8 cellular contexts compared by ENCODE assay signal in the genomic region with DNA sequence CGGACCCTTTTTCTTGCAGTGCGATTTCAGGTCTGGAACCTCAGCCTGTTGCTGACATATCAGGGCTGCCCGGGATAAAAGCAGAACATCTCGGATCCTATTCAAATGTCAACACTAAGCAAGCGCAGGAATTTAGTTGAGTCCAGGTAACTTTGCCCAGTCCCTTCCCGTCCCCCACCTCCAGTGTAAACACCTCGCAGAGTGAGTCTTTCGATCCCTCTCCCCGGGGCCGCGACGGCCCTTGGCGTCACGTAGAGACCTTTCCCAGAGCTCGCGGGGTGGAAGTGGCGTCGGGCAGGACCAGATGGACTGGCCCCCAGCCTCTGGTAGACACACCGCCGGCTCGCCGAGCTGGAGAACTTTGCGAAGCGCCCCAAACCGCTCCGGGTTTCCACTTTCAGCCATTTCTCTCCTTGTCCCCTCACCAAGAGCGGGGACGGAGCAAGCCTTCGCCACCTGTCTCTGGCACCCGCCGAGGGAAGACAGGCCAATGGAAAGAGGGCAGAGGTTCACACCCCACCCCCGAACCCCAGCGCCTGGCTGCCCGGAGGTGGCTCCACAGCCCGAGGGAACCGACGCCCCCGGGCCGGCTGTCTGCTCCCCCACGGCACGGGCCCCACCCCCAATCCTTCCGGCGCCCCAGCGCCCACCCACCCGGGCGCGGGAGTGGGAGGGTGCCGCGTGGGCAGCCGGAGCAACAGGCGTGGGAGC. TPM values are rescaled to one million over a fixed set of nuclear protein-coding genes. Genes with fewer than 3 reads are reported as not detected.
DNase-seq lines count a peak whose midpoint lies in the region; ATAC-seq lines count a peak whose summit lies in the region.

No MANE protein-coding gene starts in this region.

- H3K36me3 Mint-ChIP-seq in activated T-helper 17 cell treated with anti-CD3 and anti-CD28 coated beads, Interleukin-2, amount 50 U/mL, for 72 hours (ENCODE audit: low read depth) = no peaks in the 10 kb centered on the region
- no peaks in the 10 kb centered on the region for H3K36me3 Mint-ChIP-seq in stimulated activated naive CD8-positive, alpha-beta T cell treated with anti-CD3 and anti-CD28 coated beads, Interleukin-15, Interleukin-2, amounts not matched to agents 100 ng/mL and 50 ng/mL, for 24 hours (ENCODE audit: low read depth)

- H3K27me3 Mint-ChIP-seq in activated T-helper 17 cell treated with anti-CD3 and anti-CD28 coated beads, Interleukin-2, amount 50 U/mL, for 72 hours = peaks cover 58% of the 10 kb centered on the region
- peaks cover 76% of the 10 kb centered on the region for H3K27me3 Mint-ChIP-seq in stimulated activated naive CD8-positive, alpha-beta T cell treated with anti-CD3 and anti-CD28 coated beads, Interleukin-15, Interleukin-2, amounts not matched to agents 100 ng/mL and 50 ng/mL, for 24 hours

- H3K27ac Mint-ChIP-seq in activated T-helper 17 cell treated with anti-CD3 and anti-CD28 coated beads, Interleukin-2, amount 50 U/mL, for 72 hours = no peak overlapping the region
- H3K27ac Mint-ChIP-seq in stimulated activated naive CD8-positive, alpha-beta T cell treated with anti-CD3 and anti-CD28 coated beads, Interleukin-15, Interleukin-2, amounts not matched to agents 100 ng/mL and 50 ng/mL, for 24 hours = no peak overlapping the region

- DNase-seq in NCI-H1417 (lab: John Stamatoyannopoulos, UW) (peak in 2 of 3 experiments; percentile 68 to 70), NCI-H1417 treated with DMSO at 0.1 percent for 48 hours (lab: John Stamatoyannopoulos, UW) (no peak), iPS-NIHi7 (ENCODE audit: extremely low spot score) (peak; percentile 50), mucosa of gallbladder (ENCODE audit: low spot score) (no peak), NCI-H2029 (lab: John Stamatoyannopoulos, UW) (no peak), NCI-H524 treated with DMSO at 0.1 percent for 48 hours (lab: John Stamatoyannopoulos, UW) (no peak)

- ATAC-seq in activated T-helper 17 cell treated with anti-CD3 and anti-CD28 coated beads, Interleukin-2, amount 50 U/mL, for 72 hours (replicated peaks) = no peak

- H3K4me3 Mint-ChIP-seq in activated T-helper 17 cell treated with anti-CD3 and anti-CD28 coated beads, Interleukin-2, amount 50 U/mL, for 72 hours = peak overlapping the region; percentile 32
- H3K4me3 Mint-ChIP-seq in stimulated activated naive CD8-positive, alpha-beta T cell treated with anti-CD3 and anti-CD28 coated beads, Interleukin-15, Interleukin-2, amounts not matched to agents 100 ng/mL and 50 ng/mL, for 24 hours = peak overlapping the region; percentile 35

- H3K9me3 Mint-ChIP-seq in activated T-helper 17 cell treated with anti-CD3 and anti-CD28 coated beads, Interleukin-2, amount 50 U/mL, for 72 hours = no peaks in the 10 kb centered on the region
- no peaks in the 10 kb centered on the region for H3K9me3 Mint-ChIP-seq in stimulated activated naive CD8-positive, alpha-beta T cell treated with anti-CD3 and anti-CD28 coated beads, Interleukin-15, Interleukin-2, amounts not matched to agents 100 ng/mL and 50 ng/mL, for 24 hours

- H3K4me1 Mint-ChIP-seq in activated T-helper 17 cell treated with anti-CD3 and anti-CD28 coated beads, Interleukin-2, amount 50 U/mL, for 72 hours = no peaks in the 10 kb centered on the region
- peaks cover 8% of the 10 kb centered on the region for H3K4me1 Mint-ChIP-seq in stimulated activated naive CD8-positive, alpha-beta T cell treated with anti-CD3 and anti-CD28 coated beads, Interleukin-15, Interleukin-2, amounts not matched to agents 100 ng/mL and 50 ng/mL, for 24 hours (ENCODE audit: low read depth)

RNA-seq across cellular contexts. Expression of a gene that starts 0.6 kb away (rescaled TPM):
- total RNA-seq in activated T-helper 17 cell treated with anti-CD3 and anti-CD28 coated beads, Interleukin-2, amount 50 U/mL, for 72 hours = not detected
- 8.7 TPM for total RNA-seq in mucosa of gallbladder

Comparison
In these comparisons a context has a peak if more than half of its experiments do, and no peak if none do; other contexts are left out.
1. DNase-seq: peak in NCI-H1417 (2 of 3) and iPS-NIHi7 (single experiment); none in NCI-H1417 treated with DMSO at 0.1 percent for 48 hours (single experiment), mucosa of gallbladder (single experiment), NCI-H2029 (single experiment) and NCI-H524 treated with DMSO at 0.1 percent for 48 hours (single experiment).